Comparison of ENCODE assay signal across 8 cellular contexts in the genomic region with DNA sequence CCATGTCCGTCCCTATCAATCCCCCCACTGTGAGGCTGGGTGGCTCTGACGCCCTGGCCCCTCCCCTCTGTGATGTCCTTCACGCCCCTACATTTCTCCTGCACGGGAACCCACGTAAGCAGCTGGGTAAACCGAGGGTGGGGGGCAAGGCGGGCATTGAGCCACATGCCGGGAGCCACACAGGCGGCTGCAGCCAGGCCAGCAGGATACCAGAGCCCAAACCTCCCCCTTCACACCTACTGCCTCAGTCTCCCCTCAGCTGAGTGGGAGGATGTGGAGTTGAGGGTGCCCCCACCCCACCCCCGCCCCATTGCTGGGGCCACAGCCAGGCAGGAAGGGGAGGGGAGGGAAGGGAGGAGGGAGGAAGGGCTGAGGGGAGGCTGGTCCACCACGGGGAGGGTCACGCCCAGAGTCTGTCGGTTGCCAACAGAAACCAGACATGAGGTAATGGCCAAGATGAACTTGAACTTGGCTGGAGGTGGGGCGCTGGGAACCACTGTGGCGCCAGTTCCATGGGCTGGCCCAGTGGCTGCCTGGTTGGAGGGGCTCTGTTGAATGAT. TPM values are rescaled to one million over a fixed set of nuclear protein-coding genes. Genes with fewer than 3 reads are reported as not detected.
DNase-seq lines count a peak whose midpoint lies in the region; ATAC-seq, FAIRE-seq and TF ChIP-seq lines count a peak whose summit lies in the region.

No MANE protein-coding gene starts in this region.

- no peaks in the 10 kb centered on the region for H3K27me3 ChIP-seq in skeletal muscle tissue (ENCODE audit: control insufficient read depth in 3 of 3, insufficient read depth in 3 of 3, low read length in 3 of 3)

- intact Hi-C loops in activated CD4-positive, alpha-beta memory T cell treated with anti-CD3 and anti-CD28 coated beads for 36 hours (cut with micrococcal nuclease), result no loop called here

- H3K27me3 Mint-ChIP-seq in activated CD4-positive, alpha-beta memory T cell treated with anti-CD3 and anti-CD28 coated beads for 36 hours, result no peaks in the 10 kb centered on the region

- FAIRE-seq in D721Med (lab: Jason Lieb, UNC), result no peak

- no peaks in the 10 kb centered on the region for H3K4me1 Mint-ChIP-seq in activated CD4-positive, alpha-beta memory T cell treated with anti-CD3 and anti-CD28 coated beads for 36 hours (ENCODE audit: low read depth)

- POLR2A ChIA-PET in activated CD4-positive, alpha-beta memory T cell treated with anti-CD3 and anti-CD28 coated beads for 36 hours (lab: Charles Lee), result no interaction called here

- no peak overlapping the region for H3K4me3 Mint-ChIP-seq in activated CD4-positive, alpha-beta memory T cell treated with anti-CD3 and anti-CD28 coated beads for 36 hours

- H3K9me3 ChIP-seq in iPS-18c (ENCODE audit: control insufficient read depth, insufficient read depth, low read length), result no peaks in the 10 kb centered on the region
- H3K9me3 ChIP-seq in skeletal muscle tissue (ENCODE audit: control insufficient read depth in 3 of 3, low read length in 3 of 3), result no peaks in the 10 kb centered on the region

- H3K9ac ChIP-seq in skeletal muscle tissue (ENCODE audit: low read depth in 1 of 3, low read length in 3 of 3), result peak overlapping the region in 1 of 3 donors; percentile 40

- peaks cover 22 to 31% (median 27%) of the 10 kb centered on the region in 3 donors for H3K36me3 ChIP-seq in skeletal muscle tissue (ENCODE audit: control insufficient read depth in 3 of 3, insufficient read depth in 3 of 3, low read length in 3 of 3)

- ATAC-seq in HG02938 (IDR thresholded peaks at IDR 0.05; ENCODE audit: unreplicated experiment) (no peak), HG03354 (IDR thresholded peaks at IDR 0.05; ENCODE audit: poor library complexity, severe bottlenecking, unreplicated experiment) (no peak)

- no peaks in the 10 kb centered on the region for H3K9me3 Mint-ChIP-seq in activated CD4-positive, alpha-beta memory T cell treated with anti-CD3 and anti-CD28 coated beads for 36 hours

- peaks cover 19 to 30% (median 27%) of the 10 kb centered on the region in 3 donors for H3K4me1 ChIP-seq in skeletal muscle tissue (ENCODE audit: control insufficient read depth in 3 of 3, insufficient read depth in 3 of 3, low read length in 3 of 3)

- CTCF ChIA-PET in activated CD4-positive, alpha-beta memory T cell treated with anti-CD3 and anti-CD28 coated beads for 36 hours (lab: Charles Lee), result no interaction called here

- peak; percentile 75 for DNase-seq in HK-2 (ENCODE audit: unreplicated experiment)
- DNase-seq in brain pericyte (ENCODE audit: low read depth, low spot score), result peak; percentile 65
- DNase-seq in activated CD4-positive, alpha-beta memory T cell treated with anti-CD3 and anti-CD28 coated beads for 36 hours, result no peak
- no peak for DNase-seq in D721Med (ENCODE audit: insufficient read length, low spot score)

- TF ChIP-seq CTCF in D721Med (IDR thresholded peaks at IDR 0.05; ENCODE audit: insufficient read depth, missing control alignments), result no peak

- peaks cover 2% of the 10 kb centered on the region for H3K36me3 Mint-ChIP-seq in activated CD4-positive, alpha-beta memory T cell treated with anti-CD3 and anti-CD28 coated beads for 36 hours

- peak overlapping the region; percentile 74 for H3K27ac ChIP-seq in skeletal muscle tissue (ENCODE audit: low read depth, low read length)

- H3K27ac Mint-ChIP-seq in activated CD4-positive, alpha-beta memory T cell treated with anti-CD3 and anti-CD28 coated beads for 36 hours, result no peak overlapping the region

- H3K4me3 ChIP-seq in iPS-18c (ENCODE audit: insufficient read depth, low read depth, low read length) (peak overlapping the region; percentile 20; the same call in 1 of the 2 replicates), skeletal muscle tissue (ENCODE audit: low read length in 3 of 3) (no peak overlapping the region)

RNA-seq across cellular contexts. Expression of a gene that starts 20.9 kb away (rescaled TPM):
- not detected for total RNA-seq in skeletal muscle tissue
- not detected for total RNA-seq in activated CD4-positive, alpha-beta memory T cell treated with anti-CD3 and anti-CD28 coated beads for 36 hours

RNA-seq across cellular contexts. Expression of a gene that starts 23.8 kb away (rescaled TPM):
- not detected for total RNA-seq in skeletal muscle tissue
- not detected for total RNA-seq in activated CD4-positive, alpha-beta memory T cell treated with anti-CD3 and anti-CD28 coated beads for 36 hours

RNA-seq across cellular contexts. Expression of a gene that starts 41.1 kb away (rescaled TPM):
- 9.4 TPM for total RNA-seq in skeletal muscle tissue
- total RNA-seq in activated CD4-positive, alpha-beta memory T cell treated with anti-CD3 and anti-CD28 coated beads for 36 hours, result 10 to 100 TPM; 15.0 to 17.0 TPM

RNA-seq across cellular contexts. Expression of a gene that starts 46.7 kb away (rescaled TPM):
- 14.6 TPM for total RNA-seq in skeletal muscle tissue
- total RNA-seq in activated CD4-positive, alpha-beta memory T cell treated with anti-CD3 and anti-CD28 coated beads for 36 hours, result 10 to 100 TPM; 43.5 to 46.9 TPM

Comparison
In these comparisons a context has a peak if more than half of its experiments do, and no peak if none do; other contexts are left out.
1. DNase-seq: peak in HK-2 (single experiment) and brain pericyte (single experiment); none in activated CD4-positive, alpha-beta memory T cell treated with anti-CD3 and anti-CD28 coated beads for 36 hours (single experiment) and D721Med (single experiment).